23 cellular contexts compared by ENCODE assay signal in the genomic region with DNA sequence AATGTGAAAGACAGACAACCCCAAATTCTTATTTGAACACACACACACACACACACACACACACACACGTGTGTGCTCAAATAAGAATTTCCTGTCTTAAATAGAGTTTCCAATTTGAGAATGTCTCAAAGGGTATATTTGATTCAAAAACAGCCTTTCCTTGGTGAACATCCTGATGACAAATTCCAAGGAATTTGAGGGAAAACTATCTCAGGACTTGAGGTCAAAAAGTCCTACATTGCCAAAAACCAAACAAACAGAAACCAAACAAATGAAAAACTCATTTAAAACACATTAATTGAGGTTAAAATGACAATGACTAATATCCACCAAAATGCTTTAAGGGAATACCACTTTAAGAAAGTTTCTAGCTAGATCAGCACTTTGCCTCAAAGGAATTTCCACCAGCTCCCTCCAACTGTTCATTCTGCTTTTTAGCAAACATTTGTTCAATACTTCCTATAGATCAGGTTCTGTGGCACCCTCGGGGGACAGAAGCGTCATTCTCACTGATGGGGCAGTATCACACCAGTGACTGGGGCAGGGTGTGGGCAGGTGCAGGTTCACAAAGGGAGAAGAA.
DNase-seq lines count a peak whose midpoint lies in the region; FAIRE-seq and TF ChIP-seq lines count a peak whose summit lies in the region.
"Had no signal": no experiment of that assay in that cellular context is flagged by ENCODE, and none has a peak within 500 bp of the region (broad histone marks: within the 10 kb centered on the region; RNA-seq: fewer than 3 reads in every experiment).

No MANE protein-coding gene starts in this region.

- H3K4me2 ChIP-seq in astrocyte (ENCODE audit: low read length), result peak overlapping the region; percentile 15
- H3K4me2 ChIP-seq in H9 (ENCODE audit: insufficient read depth, insufficient read length, low read length), result no peak overlapping the region

- no peak overlapping the region for H4K91ac ChIP-seq in H9 (ENCODE audit: insufficient read length, low read depth, low read length)

- no peak overlapping the region for H3K14ac ChIP-seq in H9 (ENCODE audit: insufficient read depth, low read length)

- no peak overlapping the region for H4K8ac ChIP-seq in H9 (replicated peaks; ENCODE audit: insufficient read length, low read depth, low read length)

- H3T11ph ChIP-seq in H9 (ENCODE audit: low read length), result no peak overlapping the region

- H3K4ac ChIP-seq in H9 (ENCODE audit: low read depth, low read length), result no peak overlapping the region

- H3K27me3 Mint-ChIP-seq in astrocyte (ENCODE audit: low read depth, unreplicated experiment), result peaks cover 6% of the 10 kb centered on the region
- no peaks in the 10 kb centered on the region for H3K27me3 Mint-ChIP-seq in H9 (ENCODE audit: low read depth)
- no peaks in the 10 kb centered on the region for H3K27me3 Mint-ChIP-seq in activated T-cell treated with anti-CD3 and anti-CD28 coated beads, Interleukin-2, amount 50 U/mL, for 24 hours
- H3K27me3 Mint-ChIP-seq: activated CD8-positive, alpha-beta memory T cell treated with anti-CD3 and anti-CD28 coated beads, Interleukin-2, amount 10 ng/mL, durations not matched to agents 7 days and 5 days; activated naive CD8-positive, alpha-beta T cell; activated T-helper 17 cell treated with anti-CD3 and anti-CD28 coated beads, Interleukin-2, amount 50 U/mL, for 72 hours had no signal

- H4K20me1 ChIP-seq in astrocyte (ENCODE audit: insufficient read depth, low read length), result no peaks in the 10 kb centered on the region
- H4K20me1 ChIP-seq in H9 (ENCODE audit: control insufficient read depth, insufficient read depth, insufficient read length), result no peaks in the 10 kb centered on the region

- no peak overlapping the region for H2BK20ac ChIP-seq in H9 (ENCODE audit: low read depth, low read length, poor library complexity, severe bottlenecking)

- no peak overlapping the region for H2BK5ac ChIP-seq in H9 (ENCODE audit: insufficient read length, low read length)

- no peak overlapping the region for H3K4me3 ChIP-seq in AG10803 (ENCODE audit: low read length)
- H3K4me3 ChIP-seq in astrocyte (ENCODE audit: insufficient read depth, low read depth, low read length), result no peak overlapping the region
- H3K4me3 ChIP-seq: dorsolateral prefrontal cortex, thyroid gland had no signal

- no CpG with 5 or more reads among the region's 3 CpGs for WGBS in H9 (ENCODE audit: extremely low coverage, insufficient read length, low lambda C conversion rate)

- H3K36me3 ChIP-seq in astrocyte (ENCODE audit: insufficient read depth, low read length), result no peaks in the 10 kb centered on the region
- H3K36me3 ChIP-seq: thyroid gland had no signal

- no peak overlapping the region for H3K4me3 Mint-ChIP-seq in astrocyte (ENCODE audit: unreplicated experiment)
- no peak overlapping the region for H3K4me3 Mint-ChIP-seq in H9
- no peak overlapping the region for H3K4me3 Mint-ChIP-seq in activated T-cell treated with anti-CD3 and anti-CD28 coated beads, Interleukin-2, amount 50 U/mL, for 24 hours
- H3K4me3 Mint-ChIP-seq: activated CD8-positive, alpha-beta memory T cell treated with anti-CD3 and anti-CD28 coated beads, Interleukin-2, amount 10 ng/mL, durations not matched to agents 7 days and 5 days; activated naive CD8-positive, alpha-beta T cell; activated T-helper 17 cell treated with anti-CD3 and anti-CD28 coated beads, Interleukin-2, amount 50 U/mL, for 72 hours; nephron had no signal

- no peak overlapping the region for H2BK15ac ChIP-seq in H9 (ENCODE audit: low read depth, low read length)

- H3K23ac ChIP-seq in H9 (ENCODE audit: insufficient read length, low read depth, low read length), result no peak overlapping the region

- H3K9ac ChIP-seq in astrocyte (ENCODE audit: low read length), result no peak overlapping the region
- no peak overlapping the region for H3K9ac ChIP-seq in H9 (ENCODE audit: extremely low read depth, insufficient read length, low read length)

- H3K23me2 ChIP-seq in H9 (ENCODE audit: insufficient read length, low read depth, low read length, poor library complexity, severe bottlenecking), result no peaks in the 10 kb centered on the region

- H3K9me3 ChIP-seq in astrocyte (ENCODE audit: insufficient read depth, low read depth, low read length) (no peaks in the 10 kb centered on the region), H9 (ENCODE audit: control insufficient read depth, low read depth, low read length) (no peaks in the 10 kb centered on the region)
- H3K9me3 ChIP-seq: thyroid gland had no signal

- H2BK12ac ChIP-seq in H9 (ENCODE audit: insufficient read length, low read depth, low read length), result no peak overlapping the region

- peaks cover 13% of the 10 kb centered on the region for H3K4me1 ChIP-seq in astrocyte (ENCODE audit: insufficient read depth, low read length)
- no peaks in the 10 kb centered on the region for H3K4me1 ChIP-seq in H9 (ENCODE audit: insufficient read depth, low read length)

- no peak overlapping the region for H2BK120ac ChIP-seq in H9 (ENCODE audit: low read depth, low read length, poor library complexity, severe bottlenecking)

- no peaks in the 10 kb centered on the region for H3K9me3 Mint-ChIP-seq in astrocyte (ENCODE audit: unreplicated experiment)
- no peaks in the 10 kb centered on the region for H3K9me3 Mint-ChIP-seq in H9
- H3K9me3 Mint-ChIP-seq in activated T-cell treated with anti-CD3 and anti-CD28 coated beads, Interleukin-2, amount 50 U/mL, for 24 hours, result no peaks in the 10 kb centered on the region
- H3K9me3 Mint-ChIP-seq: nephron had no signal

- peak; percentile 29 for FAIRE-seq in astrocyte (lab: Jason Lieb, UNC)
- FAIRE-seq: HTR-8/SVneo had no signal

- no peak overlapping the region for H2AFZ ChIP-seq in astrocyte (ENCODE audit: low read depth, low read length)
- H2AFZ ChIP-seq in H9 (ENCODE audit: low read length), result no peak overlapping the region

- H2AK5ac ChIP-seq in H9 (ENCODE audit: insufficient read length, low read length), result no peak overlapping the region

- H3K56ac ChIP-seq in H9 (ENCODE audit: insufficient read length, low read depth, low read length), result no peak overlapping the region

- H3K27me3 ChIP-seq in astrocyte (ENCODE audit: insufficient read depth, low read length) (no peaks in the 10 kb centered on the region), H9 (ENCODE audit: insufficient read depth, low read length) (no peaks in the 10 kb centered on the region)
- H3K27me3 ChIP-seq: dorsolateral prefrontal cortex, thyroid gland had no signal

- peaks cover 13% of the 10 kb centered on the region for H3K4me1 Mint-ChIP-seq in astrocyte (ENCODE audit: low read depth, unreplicated experiment)
- peaks cover 4 to 12% of the 10 kb centered on the region in 2 experiments for H3K4me1 Mint-ChIP-seq in H9
- H3K4me1 Mint-ChIP-seq in activated T-cell treated with anti-CD3 and anti-CD28 coated beads, Interleukin-2, amount 50 U/mL, for 24 hours (ENCODE audit: low read depth), result peaks cover 54% of the 10 kb centered on the region

- H3K27ac ChIP-seq in astrocyte (ENCODE audit: low read depth, low read length), result no peak overlapping the region
- no peak overlapping the region for H3K27ac ChIP-seq in H9 (ENCODE audit: insufficient read length, low read depth, low read length)
- H3K27ac ChIP-seq: dorsolateral prefrontal cortex, RWPE1 had no signal

- H3K36me3 Mint-ChIP-seq in astrocyte (ENCODE audit: low read depth, unreplicated experiment), result no peaks in the 10 kb centered on the region
- no peaks in the 10 kb centered on the region for H3K36me3 Mint-ChIP-seq in H9 (ENCODE audit: insufficient read depth in 1 of 3, low read depth in 3 of 3)
- no peaks in the 10 kb centered on the region for H3K36me3 Mint-ChIP-seq in activated T-cell treated with anti-CD3 and anti-CD28 coated beads, Interleukin-2, amount 50 U/mL, for 24 hours (ENCODE audit: low read depth)

- no peak for TF ChIP-seq CTCF in AG10803 (conservative IDR thresholded peaks at IDR 0.05; ENCODE audit: low read length)
- TF ChIP-seq CTCF in astrocyte (IDR thresholded peaks at IDR 0.05; ENCODE audit: insufficient read depth, low read depth, low read length), result no peak
- no peak for TF ChIP-seq CTCF in H9 (conservative IDR thresholded peaks at IDR 0.05)

- peak; percentile 69 for DNase-seq in AG10803 (ENCODE audit: low read depth)
- peak; percentile 53 for DNase-seq in GM04503 (ENCODE audit: low read depth)
- peak; percentile 71 for DNase-seq in astrocyte (ENCODE audit: low read depth)
- peak; percentile 25 for DNase-seq in kidney tubule cell (ENCODE audit: low spot score)
- no peak for DNase-seq in H9
- no peak for DNase-seq in activated T-cell treated with anti-CD3 and anti-CD28 coated beads, Interleukin-2, amount 50 U/mL, for 24 hours
- no peak for DNase-seq in GM19238 (ENCODE audit: insufficient read length, low spot score)
- no peak for DNase-seq in NCI-H1048 (lab: John Stamatoyannopoulos, UW)
- DNase-seq: activated CD4-positive, CD25-positive, alpha-beta regulatory T cell treated with anti-CD3 and anti-CD28 coated beads, Interleukin-2, amount 50 U/mL, for 72 hours; activated CD8-positive, alpha-beta memory T cell treated with anti-CD3 and anti-CD28 coated beads, Interleukin-2, amount 10 ng/mL, durations not matched to agents 7 days and 5 days; DMS79; dorsolateral prefrontal cortex; NCI-H1417; NCI-H2107; NCI-H510A; stimulated activated CD4-positive, alpha-beta T cell treated with anti-CD3 and anti-CD28 coated beads, Interleukin-1b, Interleukin-23, amount 100 ng/mL, for 48 hours; stimulated activated naive CD4-positive, alpha-beta T cell; thyroid gland had no signal

- H4K5ac ChIP-seq in H9 (ENCODE audit: insufficient read length, low read depth, low read length), result no peak overlapping the region

- H3K79me2 ChIP-seq in astrocyte (ENCODE audit: insufficient read depth, low read length), result no peaks in the 10 kb centered on the region
- H3K79me2 ChIP-seq in H9 (ENCODE audit: insufficient read depth, low read length), result no peaks in the 10 kb centered on the region

- H3K18ac ChIP-seq in H9 (ENCODE audit: insufficient read length, low read depth, low read length), result no peak overlapping the region

- H3K27ac Mint-ChIP-seq in astrocyte (ENCODE audit: unreplicated experiment) (no peak overlapping the region), H9 (no peak overlapping the region)
- no peak overlapping the region for H3K27ac Mint-ChIP-seq in activated T-cell treated with anti-CD3 and anti-CD28 coated beads, Interleukin-2, amount 50 U/mL, for 24 hours
- H3K27ac Mint-ChIP-seq: activated CD8-positive, alpha-beta memory T cell treated with anti-CD3 and anti-CD28 coated beads, Interleukin-2, amount 10 ng/mL, durations not matched to agents 7 days and 5 days; activated naive CD8-positive, alpha-beta T cell; activated T-helper 17 cell treated with anti-CD3 and anti-CD28 coated beads, Interleukin-2, amount 50 U/mL, for 72 hours had no signal

- no peaks in the 10 kb centered on the region for H3K79me1 ChIP-seq in H9 (ENCODE audit: insufficient read depth, low read depth, low read length, poor library complexity, severe bottlenecking)

Comparison
In these comparisons a context has a peak if more than half of its experiments do, and no peak if none do; other contexts are left out.
1. DNase-seq: peak in AG10803 (single experiment), GM04503 (single experiment), astrocyte (single experiment) and kidney tubule cell (single experiment); none in H9 (single experiment), activated T-cell treated with anti-CD3 and anti-CD28 coated beads, Interleukin-2, amount 50 U/mL, for 24 hours (single experiment), GM19238 (single experiment) and NCI-H1048 (single experiment).